8 cellular contexts compared by ENCODE assay signal in the genomic region with DNA sequence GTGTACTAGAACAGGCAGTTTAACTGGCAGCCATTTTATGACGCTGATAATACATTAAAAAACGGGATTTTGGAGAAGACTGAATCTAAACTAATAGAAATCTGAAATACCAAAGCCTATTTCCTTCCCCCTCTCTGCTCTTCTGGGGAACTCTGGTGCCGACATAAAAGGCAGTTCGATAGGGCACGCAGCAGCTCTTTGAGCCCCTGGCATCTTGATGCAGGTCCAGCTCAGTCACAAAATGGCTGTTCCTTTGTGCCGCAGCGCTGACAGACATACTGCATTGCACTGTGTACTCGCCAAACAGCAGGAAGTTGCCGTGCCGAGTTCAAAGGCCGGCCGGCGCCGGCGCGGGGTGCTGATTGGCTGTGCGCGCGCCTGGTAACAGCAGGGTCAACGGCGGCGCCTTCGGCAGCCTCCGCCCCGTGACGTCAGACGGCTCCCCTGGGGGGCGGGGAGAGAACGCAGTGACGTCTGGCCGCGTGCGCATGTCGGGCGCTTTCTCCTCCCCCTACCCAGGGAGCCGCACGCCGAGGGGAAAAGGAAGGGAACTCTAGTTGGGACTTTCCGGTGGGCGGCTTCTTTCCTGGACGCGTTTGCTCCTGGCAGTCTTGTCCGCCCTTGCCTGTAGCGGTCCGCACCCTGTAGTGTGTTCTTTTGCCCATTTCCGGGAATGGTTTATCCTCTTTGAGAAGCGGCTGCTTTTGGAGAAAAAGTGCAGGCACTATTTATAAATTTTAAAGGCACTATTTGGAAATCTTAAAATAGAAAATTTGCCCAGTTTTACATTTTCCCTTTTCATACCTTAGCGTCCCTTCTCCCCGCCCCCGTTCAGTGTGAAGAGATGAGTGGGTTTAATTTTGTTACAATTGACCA. TPM values are rescaled to one million over a fixed set of nuclear protein-coding genes. Genes with fewer than 3 reads are reported as not detected.
A peak's percentile ranks its signal among the peaks of the same experiment; 100 is the strongest.
DNase-seq lines count a peak whose midpoint lies in the region; ATAC-seq and TF ChIP-seq lines count a peak whose summit lies in the region.

No MANE protein-coding gene starts in this region.

- under 1% methylated on average over 50 of the region's 50 CpGs for WGBS in thymus

- H3K4me1 Mint-ChIP-seq in activated naive CD8-positive, alpha-beta T cell treated with anti-CD3 and anti-CD28 coated beads, Interleukin-2, amount 10 ng/mL, durations not matched to agents 7 days and 5 days, result peaks cover 52% of the 10 kb centered on the region
- peaks cover 67% of the 10 kb centered on the region for H3K4me1 Mint-ChIP-seq in osteocyte (ENCODE audit: unreplicated experiment)

- peaks cover 46% of the 10 kb centered on the region for H3K36me3 Mint-ChIP-seq in activated naive CD8-positive, alpha-beta T cell treated with anti-CD3 and anti-CD28 coated beads, Interleukin-2, amount 10 ng/mL, durations not matched to agents 7 days and 5 days
- H3K36me3 Mint-ChIP-seq in osteocyte (ENCODE audit: unreplicated experiment), result peaks cover 33% of the 10 kb centered on the region

- peak overlapping the region; percentile 79 for H3K4me3 ChIP-seq in GM12864 (ENCODE audit: low read depth, low read length)
- peak overlapping the region; percentile 79 for H3K4me3 ChIP-seq in thymus (ENCODE audit: low read length)

- no peaks in the 10 kb centered on the region for H3K27me3 Mint-ChIP-seq in activated naive CD8-positive, alpha-beta T cell treated with anti-CD3 and anti-CD28 coated beads, Interleukin-2, amount 10 ng/mL, durations not matched to agents 7 days and 5 days
- H3K27me3 Mint-ChIP-seq in osteocyte (ENCODE audit: unreplicated experiment), result no peaks in the 10 kb centered on the region

- peaks cover 4% of the 10 kb centered on the region for H3K36me3 ChIP-seq in thymus (ENCODE audit: control insufficient read depth, insufficient read depth)

- H3K27ac ChIP-seq in thymus (ENCODE audit: low read depth), result peak overlapping the region; percentile 99

- H3K27me3 ChIP-seq in thymus (ENCODE audit: control insufficient read depth, insufficient read depth), result no peaks in the 10 kb centered on the region

- POLR2A ChIA-PET in activated naive CD8-positive, alpha-beta T cell treated with anti-CD3 and anti-CD28 coated beads, Interleukin-2, amount 10 ng/mL, durations not matched to agents 7 days and 5 days (lab: Charles Lee), result interaction anchor here (1.1 to 11.5 kb wide), 8 partner anchors 11 to 107 kb away, joined by 3 to 711 read pairs (median 16); no protein-coding TSS in a partner anchor

- H3K4me3 Mint-ChIP-seq in activated naive CD8-positive, alpha-beta T cell treated with anti-CD3 and anti-CD28 coated beads, Interleukin-2, amount 10 ng/mL, durations not matched to agents 7 days and 5 days, result peak overlapping the region; percentile 99
- H3K4me3 Mint-ChIP-seq in osteocyte (ENCODE audit: unreplicated experiment), result peak overlapping the region; percentile 94

- intact Hi-C loops in Right ventricle myocardium inferior (cut with DNase I), result loop anchor here (1.0 to 5.0 kb wide), 3 partner anchors 21 to 95 kb away; no protein-coding TSS in a partner anchor

- no peaks in the 10 kb centered on the region for H3K9me3 Mint-ChIP-seq in activated naive CD8-positive, alpha-beta T cell treated with anti-CD3 and anti-CD28 coated beads, Interleukin-2, amount 10 ng/mL, durations not matched to agents 7 days and 5 days
- H3K9me3 Mint-ChIP-seq in osteocyte (ENCODE audit: unreplicated experiment), result peaks cover 4% of the 10 kb centered on the region

- no peak for TF ChIP-seq CTCF in GM12864 (IDR thresholded peaks at IDR 0.05; ENCODE audit: low read depth, low read length, missing control alignments)
- TF ChIP-seq CTCF in osteocyte (IDR thresholded peaks at IDR 0.05), result no peak

- peaks cover 29% of the 10 kb centered on the region for H3K4me1 ChIP-seq in thymus (ENCODE audit: control insufficient read depth, insufficient read depth, low read length)

- H3K27ac Mint-ChIP-seq in activated naive CD8-positive, alpha-beta T cell treated with anti-CD3 and anti-CD28 coated beads, Interleukin-2, amount 10 ng/mL, durations not matched to agents 7 days and 5 days, result peak overlapping the region; percentile 100
- peak overlapping the region; percentile 100 for H3K27ac Mint-ChIP-seq in osteocyte (ENCODE audit: unreplicated experiment)

- DNase-seq in GM12864 (ENCODE audit: low read depth), result peak; percentile 95
- DNase-seq in NCI-H1105 treated with DMSO at 0.1 percent for 48 hours (lab: John Stamatoyannopoulos, UW), result peak; percentile 99
- peak; percentile 97 for DNase-seq in SKM-1 treated with dmso at 0.1 percent for 144 hours (lab: John Stamatoyannopoulos, UW; ENCODE audit: unreplicated experiment)
- DNase-seq in activated naive CD8-positive, alpha-beta T cell treated with anti-CD3 and anti-CD28 coated beads, Interleukin-2, amount 10 ng/mL, durations not matched to agents 7 days and 5 days, result peak; percentile 100
- peak; percentile 99 for DNase-seq in Right ventricle myocardium inferior (ENCODE audit: missing footprints)
- DNase-seq in osteocyte (ENCODE audit: extremely low spot score, unreplicated experiment), result peak; percentile 100

- peak; percentile 81 for ATAC-seq in HG02678 (IDR thresholded peaks at IDR 0.05; ENCODE audit: unreplicated experiment)
- ATAC-seq in activated naive CD8-positive, alpha-beta T cell treated with anti-CD3 and anti-CD28 coated beads, Interleukin-2, amount 10 ng/mL, durations not matched to agents 7 days and 5 days (ENCODE audit: low read depth), result peak; percentile 88
- peak; percentile 96 for ATAC-seq in Right ventricle myocardium inferior

- H3K9me3 ChIP-seq in thymus (ENCODE audit: control insufficient read depth), result no peaks in the 10 kb centered on the region

RNA-seq across cellular contexts. Expression of a gene that starts 4.1 kb away (rescaled TPM):
- total RNA-seq in activated naive CD8-positive, alpha-beta T cell treated with anti-CD3 and anti-CD28 coated beads, Interleukin-2, amount 10 ng/mL, durations not matched to agents 7 days and 5 days, result 100 to 1,000 TPM; 218 to 236 TPM
- 45.9 TPM for total RNA-seq in Right ventricle myocardium inferior
- 89.9 and 102 TPM in 2 replicates for total RNA-seq in osteocyte
- 62.0 TPM for polyA plus RNA-seq in thymus

Comparison
In these comparisons a context has a peak if more than half of its experiments do, and no peak if none do; other contexts are left out.
1. Peak in every context shown above with its lines: DNase-seq, ATAC-seq, H3K4me3 ChIP-seq and H3K27ac ChIP-seq.